1 cellular context compared by ENCODE assay signal in the genomic region with DNA sequence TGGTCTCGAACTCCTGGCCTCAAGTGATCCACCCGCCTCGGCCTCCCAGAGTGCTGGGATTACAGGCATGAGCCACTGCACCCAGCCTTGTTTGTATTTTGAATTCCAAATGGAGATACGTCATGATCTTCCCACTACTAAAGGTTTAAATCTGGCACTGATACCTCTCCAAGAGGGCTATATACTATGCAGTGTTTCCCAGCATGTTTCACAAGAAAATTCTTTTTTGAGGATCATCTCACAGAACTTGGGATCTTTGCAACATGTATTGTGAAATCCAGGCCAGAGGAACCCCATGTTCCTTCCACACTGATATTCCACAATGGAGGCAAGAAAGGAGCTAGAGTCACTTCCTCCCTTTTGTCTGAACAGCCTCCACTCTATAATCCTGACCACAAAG.
TF ChIP-seq lines count a peak whose summit lies in the region.

No MANE protein-coding gene starts in this region.

TF ChIP-seq in H1, 55 proteins besides CTCF, POLR2A, EP300 and RAD21:
- TF ChIP-seq RFX5 (IDR thresholded peaks at IDR 0.05; ENCODE audit: borderline replicate concordance, low read depth, low read length) (no peak), BCL11A (IDR thresholded peaks at IDR 0.05; ENCODE audit: low read depth in 2 of 2, low read length in 2 of 2) (no peak), TCF12 (IDR thresholded peaks at IDR 0.05; ENCODE audit: low read depth, low read length) (no peak), KDM4A (IDR thresholded peaks at IDR 0.05; ENCODE audit: low read depth, low read length, severe bottlenecking) (no peak), CHD1 (IDR thresholded peaks at IDR 0.05; ENCODE audit: low read depth, low read length) (no peak), SUZ12 (IDR thresholded peaks at IDR 0.05; ENCODE audit: low read length) (no peak), MAFK (IDR thresholded peaks at IDR 0.05; ENCODE audit: low read depth, low read length) (no peak), SRF (IDR thresholded peaks at IDR 0.05; ENCODE audit: low read depth, low read length) (no peak), SAP30 (IDR thresholded peaks at IDR 0.05; ENCODE audit: insufficient read depth, insufficient replicate concordance, low read length) (no peak), KDM5A (IDR thresholded peaks at IDR 0.05; ENCODE audit: low read length) (no peak), CTBP2 (IDR thresholded peaks at IDR 0.05; ENCODE audit: borderline replicate concordance, insufficient read depth, insufficient read length, low read length) (no peak), EZH2 (IDR thresholded peaks at IDR 0.05; ENCODE audit: low read depth, low read length, severe bottlenecking) (no peak), HDAC6 (IDR thresholded peaks at IDR 0.05; ENCODE audit: low read depth, low read length) (no peak), SP4 (IDR thresholded peaks at IDR 0.05; ENCODE audit: low read length) (no peak), PHF8 (conservative IDR thresholded peaks at IDR 0.05; ENCODE audit: low read depth, low read length) (no peak), ASH2L (IDR thresholded peaks at IDR 0.05; ENCODE audit: low read length) (no peak)
- TF ChIP-seq, protein P1, sequence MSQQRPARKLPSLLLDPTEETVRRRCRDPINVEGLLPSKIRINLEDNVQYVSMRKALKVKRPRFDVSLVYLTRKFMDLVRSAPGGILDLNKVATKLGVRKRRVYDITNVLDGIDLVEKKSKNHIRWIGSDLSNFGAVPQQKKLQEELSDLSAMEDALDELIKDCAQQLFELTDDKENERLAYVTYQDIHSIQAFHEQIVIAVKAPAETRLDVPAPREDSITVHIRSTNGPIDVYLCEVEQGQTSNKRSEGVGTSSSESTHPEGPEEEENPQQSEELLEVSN (IDR thresholded peaks at IDR 0.05): no peak
